14 cellular contexts compared by ENCODE assay signal in the genomic region with DNA sequence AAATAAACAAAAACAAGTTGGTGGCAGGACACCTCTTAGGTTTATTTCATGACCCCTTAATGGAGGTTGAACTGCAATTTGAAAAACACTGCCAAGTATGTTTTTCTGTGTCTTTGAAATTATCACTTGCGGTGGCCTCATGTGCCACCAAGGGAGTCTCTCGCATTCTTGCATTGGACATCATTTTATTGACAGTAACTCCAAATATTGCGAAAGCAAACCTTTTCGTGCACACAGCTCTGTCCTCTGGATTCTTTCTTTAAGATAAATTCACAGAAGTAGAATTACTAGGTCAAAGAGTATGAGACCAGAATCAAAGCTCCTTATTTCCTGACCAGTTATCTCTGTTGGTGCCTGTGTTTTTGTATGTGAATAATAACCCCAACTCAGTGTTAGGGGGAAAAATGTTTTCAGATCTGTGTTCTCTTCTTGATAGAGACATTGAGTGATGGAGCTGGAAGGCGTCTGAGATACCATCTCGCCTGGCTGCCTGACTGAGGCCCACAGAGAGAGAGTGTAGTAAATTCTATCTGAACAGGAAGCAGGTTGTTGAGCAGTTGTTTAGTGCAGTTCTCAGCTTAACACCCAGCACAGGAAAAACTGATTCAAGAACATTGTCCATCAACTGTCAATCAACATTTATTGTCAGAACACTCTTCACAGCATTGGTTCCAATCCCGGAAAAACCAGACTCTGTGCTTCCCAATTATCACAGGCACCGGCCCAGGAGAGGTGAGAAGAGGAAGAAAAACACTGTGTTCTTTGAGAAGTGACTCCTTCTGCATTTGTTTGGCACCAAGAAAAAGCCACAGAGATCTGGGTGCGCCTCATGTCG. TPM values are rescaled to one million over a fixed set of nuclear protein-coding genes. Genes with fewer than 3 reads are reported as not detected.
DNase-seq lines count a peak whose midpoint lies in the region; ATAC-seq and TF ChIP-seq lines count a peak whose summit lies in the region.
"Had no signal": no experiment of that assay in that cellular context is flagged by ENCODE, and none has a peak within 500 bp of the region (broad histone marks: within the 10 kb centered on the region; RNA-seq: fewer than 3 reads in every experiment).

No MANE protein-coding gene starts in this region.

- peaks cover 0 to 11% of the 10 kb centered on the region in 2 donors for H3K9me3 Mint-ChIP-seq in activated naive CD4-positive, alpha-beta T cell treated with anti-CD3 and anti-CD28 coated beads, Interleukin-2, amount 50 U/mL, for 72 hours
- H3K9me3 Mint-ChIP-seq in nephron = no peaks in the 10 kb centered on the region

- H3K27me3 Mint-ChIP-seq in nephron (ENCODE audit: low read depth) = peaks cover 8% of the 10 kb centered on the region

- POLR2A ChIA-PET in OCI-LY7 (lab: Charles Lee) = interaction anchor here (0.6 to 2.0 kb wide), 5 partner anchors 11 to 264 kb away, joined by 3 to 6 read pairs (median 3); no protein-coding TSS in a partner anchor

- H3K27ac ChIP-seq in OCI-LY7 (ENCODE audit: low read depth, low read length, poor library complexity, severe bottlenecking) = no peak overlapping the region
- H3K27ac ChIP-seq: gastrocnemius medialis had no signal

- H3K36me3 Mint-ChIP-seq in activated naive CD4-positive, alpha-beta T cell treated with anti-CD3 and anti-CD28 coated beads, Interleukin-2, amount 50 U/mL, for 72 hours = peaks cover 21 to 40% of the 10 kb centered on the region in 2 donors
- no peaks in the 10 kb centered on the region for H3K36me3 Mint-ChIP-seq in nephron (ENCODE audit: low read depth)

- no TSS peak for BruUV-seq in OCI-LY7 (replicated peaks; lab: Mats Ljungman, UMichigan)

- peaks cover 15% of the 10 kb centered on the region; the same call in 1 of the 2 replicates for H3K79me2 ChIP-seq in OCI-LY7 (ENCODE audit: insufficient read depth, low read depth, low read length)

- peak overlapping the region in 2 of 3 experiments; percentile 5 to 21 for H3K4me3 Mint-ChIP-seq in nephron

- H3K4me3 ChIP-seq in OCI-LY7 (ENCODE audit: low read depth, low read length, poor library complexity, severe bottlenecking) = no peak overlapping the region
- H3K4me3 ChIP-seq: gastrocnemius medialis had no signal

- TF ChIP-seq CTCF in OCI-LY7 (conservative IDR thresholded peaks at IDR 0.05; ENCODE audit: low read length) (no peak), nephron (IDR thresholded peaks at IDR 0.05; ENCODE audit: unreplicated experiment in 3 of 3) (no peak)

- peaks cover 55% of the 10 kb centered on the region for H3K4me1 ChIP-seq in OCI-LY7 (ENCODE audit: insufficient read depth, low read length, poor library complexity, severe bottlenecking)

- CTCF ChIA-PET in OCI-LY7 (lab: Charles Lee; ENCODE audit: unreplicated experiment) = no interaction called here

- 0 out of 2 replicates have a peak overlapping the region, but pooled peaks have one; percentile 58 for H3K4me2 ChIP-seq in OCI-LY7 (ENCODE audit: low read length)

- ATAC-seq in activated naive CD4-positive, alpha-beta T cell treated with anti-CD3 and anti-CD28 coated beads, Interleukin-2, amount 50 U/mL, for 72 hours = no peak
- ATAC-seq in HG03442 (IDR thresholded peaks at IDR 0.05; ENCODE audit: unreplicated experiment) = no peak
- ATAC-seq: gastrocnemius medialis had no signal

- peaks cover 23% of the 10 kb centered on the region for H3K4me1 Mint-ChIP-seq in nephron

- peak overlapping the region; percentile 99 for H2AFZ ChIP-seq in OCI-LY7 (ENCODE audit: low read length)

- peak overlapping the region; percentile 86 to 87 for H3K27ac Mint-ChIP-seq in activated naive CD4-positive, alpha-beta T cell treated with anti-CD3 and anti-CD28 coated beads, Interleukin-2, amount 50 U/mL, for 72 hours
- peak overlapping the region in 1 of 3 experiments; percentile 20 for H3K27ac Mint-ChIP-seq in nephron

- DNase-seq in NCI-H510A treated with DMSO at 0.1 percent for 48 hours (lab: John Stamatoyannopoulos, UW) (peak; percentile 42), NCI-H510A (lab: John Stamatoyannopoulos, UW) (no peak), OCI-LY7 (ENCODE audit: low spot score) (peak; percentile 26), HT-29 (ENCODE audit: low spot score) (no peak), cardiac septum (ENCODE audit: low spot score) (no peak)
- no peak for DNase-seq in activated naive CD4-positive, alpha-beta T cell treated with anti-CD3 and anti-CD28 coated beads, Interleukin-2, amount 50 U/mL, for 72 hours (ENCODE audit: low spot score in 2 of 2)
- DNase-seq: 8988T, cortex of kidney, gastrocnemius medialis, HCEC 1CT, kidney glomerular epithelial cell, NCI-H187 treated with DMSO at 0.1 percent for 48 hours had no signal

- intact Hi-C loops in OCI-LY7 (cut with micrococcal nuclease; ENCODE audit: unreplicated experiment) = no loop called here
- intact Hi-C loops in cardiac septum (cut with DNase I) = no loop called here

- no peaks in the 10 kb centered on the region for H3K9me3 ChIP-seq in OCI-LY7 (ENCODE audit: low read length)
- H3K9me3 ChIP-seq: gastrocnemius medialis had no signal

- no peaks in the 10 kb centered on the region for H3K9me2 ChIP-seq in OCI-LY7 (ENCODE audit: insufficient read depth, low read length)

- H4K20me1 ChIP-seq in OCI-LY7 (ENCODE audit: insufficient read depth, low read length) = no peaks in the 10 kb centered on the region

- no peaks in the 10 kb centered on the region for H3K36me3 ChIP-seq in OCI-LY7 (ENCODE audit: insufficient read depth, low read length)
- H3K36me3 ChIP-seq: gastrocnemius medialis had no signal

RNA-seq across cellular contexts. Expression of gene CCDC167, which starts 2.2 kb away (rescaled TPM):
- total RNA-seq in OCI-LY7 (2014; rRNA removed; shearing (Covaris generic)) = 138 and 153 TPM in 2 replicates
- total RNA-seq in OCI-LY7 (2022) (81.4 and 85.5 TPM in 2 replicates), cardiac septum (28.0 TPM)
- total RNA-seq in activated naive CD4-positive, alpha-beta T cell treated with anti-CD3 and anti-CD28 coated beads, Interleukin-2, amount 50 U/mL, for 72 hours = 10 to 100 TPM; 53.3 to 68.6 TPM
- total RNA-seq in HT-29 (2014; rRNA removed; shearing (Covaris generic)) = 29.9 and 35.7 TPM in 2 replicates

Comparison
In these comparisons a context has a peak if more than half of its experiments do, and no peak if none do; other contexts are left out.
1. DNase-seq: peak in NCI-H510A treated with DMSO at 0.1 percent for 48 hours (single experiment) and OCI-LY7 (single experiment); none in NCI-H510A (single experiment), activated naive CD4-positive, alpha-beta T cell treated with anti-CD3 and anti-CD28 coated beads, Interleukin-2, amount 50 U/mL, for 72 hours (0 of 2), HT-29 (single experiment) and cardiac septum (single experiment).